8 cellular contexts compared by ENCODE assay signal in the genomic region with DNA sequence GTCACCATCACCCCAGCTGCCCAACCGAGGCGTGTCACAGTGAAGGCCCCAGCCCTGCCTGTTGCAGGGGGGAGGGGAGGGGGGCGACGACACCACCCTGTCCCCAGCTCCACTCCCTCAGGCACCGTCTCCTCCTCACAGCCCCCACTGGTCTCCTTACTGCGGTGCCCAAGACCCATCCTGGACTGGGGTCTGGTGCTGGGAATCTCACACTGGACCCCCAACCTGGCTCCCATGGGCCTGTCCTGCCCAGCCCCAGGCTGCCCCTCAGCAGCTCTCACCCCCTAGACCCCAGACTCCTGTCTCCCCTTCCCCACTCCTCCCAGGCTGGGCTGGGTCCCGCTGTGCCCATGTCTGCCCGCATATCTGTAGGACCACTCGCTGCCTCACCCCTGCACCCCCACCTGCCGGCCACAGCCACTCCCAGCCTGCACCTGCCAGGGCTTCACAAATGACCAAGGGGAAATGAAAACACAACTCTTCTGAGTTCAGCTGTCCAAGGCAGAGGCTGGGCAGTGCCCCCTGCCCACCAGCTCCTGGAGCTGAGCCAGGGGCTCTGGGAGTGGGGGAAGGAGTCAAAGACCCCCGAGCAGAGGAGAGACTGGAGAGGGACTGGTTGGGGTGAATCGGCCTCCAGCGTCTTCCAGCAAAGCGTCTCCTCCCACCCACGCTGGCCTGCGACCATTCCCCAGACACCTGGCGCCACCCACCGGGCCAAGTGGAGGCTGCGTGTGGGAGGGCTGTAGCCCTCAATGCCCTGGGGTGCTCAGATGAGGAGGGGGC. TPM values are rescaled to one million over a fixed set of nuclear protein-coding genes. Genes with fewer than 3 reads are reported as not detected.
A peak's percentile ranks its signal among the peaks of the same experiment; 100 is the strongest.
DNase-seq lines count a peak whose midpoint lies in the region; ATAC-seq and TF ChIP-seq lines count a peak whose summit lies in the region.

No MANE protein-coding gene starts in this region.

- no peaks in the 10 kb centered on the region for H3K9me3 ChIP-seq in thoracic aorta

- H3K36me3 ChIP-seq in thoracic aorta = no peaks in the 10 kb centered on the region

- peaks cover 9 to 21% of the 10 kb centered on the region in 2 donors for H3K4me1 ChIP-seq in thoracic aorta (ENCODE audit: control insufficient read depth in 1 of 2, low read depth in 2 of 2)

- peak; percentile 45 for DNase-seq in EH (ENCODE audit: low read depth)
- DNase-seq in NCI-H1092 treated with DMSO at 0.1 percent for 48 hours (lab: John Stamatoyannopoulos, UW) = peak; percentile 27
- peak; percentile 80 for DNase-seq in activated CD4-positive, alpha-beta T cell treated with anti-CD3 and anti-CD28 coated beads for 48 hours
- peak; percentile 47 for DNase-seq in effector CD8-positive, alpha-beta T cell (lab: John Stamatoyannopoulos, UW)
- peak; percentile 47 for DNase-seq in myocyte (ENCODE audit: low read depth)
- DNase-seq in thoracic aorta (ENCODE audit: low spot score) = no peak

- TF ChIP-seq CTCF in thoracic aorta (IDR thresholded peaks at IDR 0.05) = peak; percentile 31

- H3K27ac ChIP-seq in thoracic aorta = no peak overlapping the region

- H3K27me3 ChIP-seq in thoracic aorta (replicated peaks; ENCODE audit: insufficient read depth) = no peaks in the 10 kb centered on the region

- ATAC-seq in thoracic aorta (ENCODE audit: insufficient number of reproducible peaks, low FRiP score, low read depth) = no peak
- ATAC-seq in GM18520 (IDR thresholded peaks at IDR 0.05; ENCODE audit: unreplicated experiment) = no peak
- ATAC-seq in GM21717 (IDR thresholded peaks at IDR 0.05; ENCODE audit: unreplicated experiment) = no peak

- H3K4me3 ChIP-seq in thoracic aorta = no peak overlapping the region

RNA-seq across cellular contexts. Expression of gene EGFL7, which starts 32.6 kb away (rescaled TPM):
- 6.0 and 7.0 TPM in 2 replicates for total RNA-seq in myocyte
- polyA plus RNA-seq in myocyte (2012) = 4.5 TPM
- total RNA-seq in thoracic aorta = 10 to 100 TPM; 42.0 to 56.5 TPM

RNA-seq across cellular contexts. Expression of gene AGPAT2, which starts 57.2 kb away (rescaled TPM):
- total RNA-seq in myocyte (21.3 and 35.5 TPM in 2 replicates), thoracic aorta (10 to 100 TPM; 50.2 to 66.8 TPM)
- 37.0 TPM for polyA plus RNA-seq in myocyte (2012)
